30 cellular contexts compared by ENCODE assay signal in genomic region chr9:115399026-115399425, GRCh38.
"Had no signal": no experiment of that assay in that cellular context is flagged by ENCODE, and none has a peak within 500 bp of the region (broad histone marks: within the 10 kb centered on the region; RNA-seq: fewer than 3 reads in every experiment).

No MANE protein-coding gene starts in this region.

- H3K4me1 ChIP-seq: adrenal gland, breast epithelium, Peyer's patch had no signal

- H3K4me3 ChIP-seq: adrenal gland, breast epithelium, MG63, Peyer's patch, SJCRH30 had no signal

- H3K36me3 ChIP-seq: adrenal gland, breast epithelium, MG63, Peyer's patch, SJCRH30, WERI-Rb-1 had no signal

- H3K27ac ChIP-seq: adrenal gland, breast epithelium, KMS-11, Peyer's patch, RWPE1, SJCRH30, WERI-Rb-1 had no signal

- H3K27me3 ChIP-seq: adrenal gland, breast epithelium, MG63, Peyer's patch, SJCRH30 had no signal

- H3K9ac ChIP-seq: KMS-11, SK-N-SH had no signal

- DNase-seq: activated CD4-positive, alpha-beta memory T cell treated with anti-CD3 and anti-CD28 coated beads, Interleukin-2, amount 10 ng/mL, durations not matched to agents 7 days and 5 days; activated CD4-positive, alpha-beta T cell treated with anti-CD3 and anti-CD28 coated beads for 36 hours; activated CD4-positive, alpha-beta T cell treated with anti-CD3 and anti-CD28 coated beads, Interleukin-2, amount 50 U/mL, for 1 hour; activated gamma-delta T cell treated with Interleukin-2 at 50 U/mL for 16 hours; activated naive CD4-positive, alpha-beta T cell treated with anti-CD3 and anti-CD28 coated beads, Interleukin-2, amount 10 ng/mL, durations not matched to agents 7 days and 5 days; activated naive CD8-positive, alpha-beta T cell treated with anti-CD3 and anti-CD28 coated beads for 36 hours; activated T-cell treated with anti-CD3 and anti-CD28 coated beads, Interleukin-2, amount 50 U/mL, for 72 hours; adrenal gland; anterior cingulate cortex; central memory CD4-positive, alpha-beta T cell; MG63; NCI-H1092 treated with DMSO at 0.1 percent for 48 hours; NCI-H1417 treated with DMSO at 0.1 percent for 48 hours; NCI-H1694; NCI-H2029; NCI-H2107; NCI-H345; NCI-H510A; NCI-H526 treated with DMSO at 0.1 percent for 48 hours; NCI-H82; NK-92 treated with Interleukin-12 subunit alpha and Interleukin-12 subunit beta, amount 100 ng/mL, for 24 hours; Peyer's patch; Right ventricle myocardium superior; SJCRH30; SK-N-SH; SW 1271; WERI-Rb-1 had no signal

- H3K9me2 ChIP-seq: SK-N-SH had no signal

- ATAC-seq: activated CD4-positive, alpha-beta T cell treated with anti-CD3 and anti-CD28 coated beads for 36 hours; activated T-cell treated with anti-CD3 and anti-CD28 coated beads, Interleukin-2, amount 50 U/mL, for 72 hours had no signal

- H3K4me2 ChIP-seq: KMS-11, SK-N-SH had no signal

- H3K9me3 ChIP-seq: adrenal gland, breast epithelium, MG63, Peyer's patch, SK-N-SH had no signal
